ENCODE assay signal across 16 cellular contexts in genomic region chr5:102511666-102512065, GRCh38. TPM values are rescaled to one million over a fixed set of nuclear protein-coding genes. Genes with fewer than 3 reads are reported as not detected.
DNase-seq lines count a peak whose midpoint lies in the region; ATAC-seq, FAIRE-seq and TF ChIP-seq lines count a peak whose summit lies in the region.
"Had no signal": no experiment of that assay in that cellular context is flagged by ENCODE, and none has a peak within 500 bp of the region (broad histone marks: within the 10 kb centered on the region; RNA-seq: fewer than 3 reads in every experiment).

No MANE protein-coding gene starts in this region.

- H3K4me3 ChIP-seq in endothelial cell of umbilical vein (replicated peaks in 1 of 3; ENCODE audit: insufficient read depth in 1 of 3, low read depth in 1 of 3, low read length in 3 of 3), result no peak overlapping the region
- H3K4me3 ChIP-seq: heart right ventricle had no signal

- no peaks in the 10 kb centered on the region for H3K9me3 ChIP-seq in endothelial cell of umbilical vein (replicated peaks; ENCODE audit: control insufficient read depth, insufficient read depth, low read length)
- H3K9me3 ChIP-seq: heart right ventricle had no signal

- BruUV-seq in endothelial cell of umbilical vein (replicated peaks; lab: Mats Ljungman, UMichigan), result no TSS peak

- dilution Hi-C loops in endothelial cell of umbilical vein (cut with MboI; ENCODE audit: extremely low pct_ligation_motif_present, low sequenced_read_pairs), result no loop called here

- CTCF ChIA-PET in endothelial cell of umbilical vein (lab: Charles Lee), result no interaction called here

- POLR2A ChIA-PET in endothelial cell of umbilical vein (lab: Charles Lee), result no interaction called here

- no peak overlapping the region for H3K27ac ChIP-seq in endothelial cell of umbilical vein (ENCODE audit: insufficient read depth, low read depth, low read length)
- H3K27ac ChIP-seq: heart right ventricle had no signal

- no peaks in the 10 kb centered on the region for H3K79me2 ChIP-seq in endothelial cell of umbilical vein (ENCODE audit: control insufficient read depth, insufficient read depth, low read length)

- H3K9ac ChIP-seq in endothelial cell of umbilical vein (replicated peaks; ENCODE audit: extremely low read depth, insufficient read depth, low read length), result no peak overlapping the region

- intact Hi-C loops in endothelial cell of umbilical vein (cut with micrococcal nuclease), result no loop called here

- ATAC-seq in HG02759 (IDR thresholded peaks at IDR 0.05; ENCODE audit: unreplicated experiment), result no peak
- ATAC-seq: activated CD4-positive, CD25-positive, alpha-beta regulatory T cell treated with anti-CD3 and anti-CD28 coated beads, Interleukin-2, amount 50 U/mL, for 24 hours; HCT116 had no signal

- DNase-seq in DMS 273 treated with DMSO at 0.1 percent for 48 hours (lab: John Stamatoyannopoulos, UW) (peak; percentile 74), NCI-H446 treated with DMSO at 0.1 percent for 48 hours (lab: John Stamatoyannopoulos, UW) (peak; percentile 88), endothelial cell of umbilical vein (ENCODE audit: low read depth, low spot score) (peak; percentile 15), middle frontal gyrus (ENCODE audit: extremely low spot score, low spot score) (peak; percentile 9), SIG-M5 (lab: John Stamatoyannopoulos, UW) (no peak)
- no peak for DNase-seq in stimulated activated CD4-positive, alpha-beta T cell treated with anti-CD3 and anti-CD28 coated beads, Interleukin-1b, Interleukin-23, amount 100 ng/mL, for 48 hours
- DNase-seq in activated naive CD4-positive, alpha-beta T cell (lab: John Stamatoyannopoulos, UW), result no peak
- DNase-seq: CD4-positive, alpha-beta T cell; cortex of kidney; KG1; NCI-H2171 treated with DMSO at 0.1 percent for 48 hours had no signal

- no peak for FAIRE-seq in endothelial cell of umbilical vein (lab: Jason Lieb, UNC)

- no peak overlapping the region for H2AFZ ChIP-seq in endothelial cell of umbilical vein (ENCODE audit: low read depth, low read length)

- H3K36me3 ChIP-seq in endothelial cell of umbilical vein (ENCODE audit: control insufficient read depth in 2 of 2, extremely low read depth in 1 of 2, insufficient read depth in 2 of 2, low read length in 2 of 2), result no peaks in the 10 kb centered on the region
- H3K36me3 ChIP-seq: heart right ventricle had no signal

- H4K20me1 ChIP-seq in endothelial cell of umbilical vein (replicated peaks; ENCODE audit: control insufficient read depth, extremely low read depth, insufficient read depth, low read length), result no peaks in the 10 kb centered on the region

- H3K4me1 ChIP-seq in endothelial cell of umbilical vein (ENCODE audit: control insufficient read depth, extremely low read depth, insufficient read depth, low read length), result no peaks in the 10 kb centered on the region

- no peaks in the 10 kb centered on the region for H3K9me1 ChIP-seq in endothelial cell of umbilical vein (replicated peaks; ENCODE audit: control insufficient read depth, extremely low read depth, insufficient read depth, low read length)

- no peaks in the 10 kb centered on the region for H3K27me3 ChIP-seq in endothelial cell of umbilical vein (ENCODE audit: control insufficient read depth in 2 of 2, insufficient read depth in 2 of 2, low read length in 2 of 2)
- H3K27me3 ChIP-seq: heart right ventricle had no signal

- no peak for TF ChIP-seq POLR2A in endothelial cell of umbilical vein (IDR thresholded peaks at IDR 0.05; ENCODE audit: low read depth, low read length)

- H3K4me2 ChIP-seq in endothelial cell of umbilical vein (ENCODE audit: insufficient read depth, low read length), result no peak overlapping the region

- TF ChIP-seq CTCF in endothelial cell of umbilical vein (IDR thresholded peaks at IDR 0.05; ENCODE audit: extremely low read depth in 1 of 2, insufficient read depth in 1 of 2, low read depth in 1 of 2, low read length in 2 of 2), result no peak

TF ChIP-seq in endothelial cell of umbilical vein, 7 proteins besides CTCF, POLR2A, EP300 and RAD21:
- no peak for TF ChIP-seq MAX (IDR thresholded peaks at IDR 0.05; ENCODE audit: insufficient read depth, insufficient read length)
- TF ChIP-seq GATA2 (IDR thresholded peaks at IDR 0.05; ENCODE audit: insufficient read depth, insufficient read length, low read depth, low read length), result no peak
- no peak for TF ChIP-seq MYC (IDR thresholded peaks at IDR 0.05; ENCODE audit: low read depth, low read length)
- no peak for TF ChIP-seq POLR2AphosphoS5 (IDR thresholded peaks at IDR 0.05; ENCODE audit: insufficient read depth, low read depth, low read length)

RNA-seq across cellular contexts. Expression of gene SLCO6A1, which starts 12.9 kb away (rescaled TPM):
- not detected in 2 replicates for total RNA-seq in endothelial cell of umbilical vein
- not detected in 2 replicates for polyA plus RNA-seq in endothelial cell of umbilical vein
- polyA plus RNA-seq in endothelial cell of umbilical vein (2011; cell fraction: cytosol; rRNA removed), result not detected in 2 replicates
- not detected in 2 replicates for polyA plus RNA-seq in endothelial cell of umbilical vein (2011; cell fraction: nucleus; rRNA removed)
- not detected in 2 replicates for polyA plus RNA-seq in endothelial cell of umbilical vein (2012)
- not detected in 2 replicates for polyA minus RNA-seq in endothelial cell of umbilical vein
- polyA minus RNA-seq in endothelial cell of umbilical vein (2011; cell fraction: cytosol; rRNA and poly(A)+ RNA removed), result not detected
- polyA minus RNA-seq in endothelial cell of umbilical vein (2011; cell fraction: nucleus; rRNA and poly(A)+ RNA removed), result not detected in 2 replicates
- total RNA-seq: CD4-positive, alpha-beta T cell; heart right ventricle; mononuclear cell had no signal
- polyA plus RNA-seq: heart right ventricle had no signal

Comparison
In these comparisons a context has a peak if more than half of its experiments do, and no peak if none do; other contexts are left out.
1. DNase-seq: peak in DMS 273 treated with DMSO at 0.1 percent for 48 hours (single experiment), NCI-H446 treated with DMSO at 0.1 percent for 48 hours (single experiment), endothelial cell of umbilical vein (single experiment) and middle frontal gyrus (single experiment); none in stimulated activated CD4-positive, alpha-beta T cell treated with anti-CD3 and anti-CD28 coated beads, Interleukin-1b, Interleukin-23, amount 100 ng/mL, for 48 hours (single experiment), SIG-M5 (single experiment) and activated naive CD4-positive, alpha-beta T cell (0 of 4).